ENCODE assay signal across 9 cellular contexts in genomic region chr7:157000047-157000726, GRCh38. TPM values are rescaled to one million over a fixed set of nuclear protein-coding genes. Genes with fewer than 3 reads are reported as not detected.
DNase-seq lines count a peak whose midpoint lies in the region; ATAC-seq, FAIRE-seq and TF ChIP-seq lines count a peak whose summit lies in the region.
"Had no signal": no experiment of that assay in that cellular context is flagged by ENCODE, and none has a peak within 500 bp of the region (broad histone marks: within the 10 kb centered on the region; RNA-seq: fewer than 3 reads in every experiment).

No MANE protein-coding gene starts in this region.

- no peak overlapping the region for H3K27ac ChIP-seq in ACC112 (ENCODE audit: low read depth, low read length)
- peak overlapping the region; percentile 76 to 92 (median 90) for H3K27ac ChIP-seq in transverse colon
- no peak overlapping the region for H3K27ac ChIP-seq in kidney (ENCODE audit: low read depth in 2 of 2, low read length in 2 of 2)

- peak overlapping the region; percentile 53 for H3K4me3 Mint-ChIP-seq in activated CD8-positive, alpha-beta T cell treated with anti-CD3 and anti-CD28 coated beads for 36 hours

- CTCF ChIA-PET in activated CD8-positive, alpha-beta T cell treated with anti-CD3 and anti-CD28 coated beads for 36 hours (lab: Charles Lee): no interaction called here

- H3K9ac ChIP-seq in kidney (ENCODE audit: low read length in 2 of 2): no peak overlapping the region

- peak overlapping the region; percentile 75 for H3K4me3 ChIP-seq in ACC112 (ENCODE audit: low read depth, low read length)
- peak overlapping the region; percentile 19 to 68 (median 62) for H3K4me3 ChIP-seq in transverse colon
- peak overlapping the region in 1 of 2 donors; percentile 37 for H3K4me3 ChIP-seq in kidney (ENCODE audit: low read length in 2 of 2)

- ATAC-seq in GM21723 (IDR thresholded peaks at IDR 0.05; ENCODE audit: unreplicated experiment): peak; percentile 49
- peak; percentile 24 for ATAC-seq in activated CD8-positive, alpha-beta T cell treated with anti-CD3 and anti-CD28 coated beads for 36 hours

- peaks cover 19% of the 10 kb centered on the region for H3K4me1 Mint-ChIP-seq in activated CD8-positive, alpha-beta T cell treated with anti-CD3 and anti-CD28 coated beads for 36 hours (ENCODE audit: low read depth)

- no peak overlapping the region for H2AFZ ChIP-seq in ACC112 (ENCODE audit: low read length, unreplicated experiment)

- DNase-seq in activated CD8-positive, alpha-beta T cell treated with anti-CD3 and anti-CD28 coated beads for 36 hours: no peak
- DNase-seq in islet precursor cell: peak; percentile 37
- peak; percentile 67 for DNase-seq in transverse colon
- no peak for DNase-seq in kidney
- no peak for DNase-seq in NCI-H1092 (lab: John Stamatoyannopoulos, UW)
- DNase-seq in stimulated activated CD8-positive, alpha-beta memory T cell treated with anti-CD3 and anti-CD28 coated beads, Interleukin-4, amount 100 ng/mL, for 48 hours: no peak

- H3K79me2 ChIP-seq in ACC112 (ENCODE audit: control insufficient read depth, insufficient read depth, low read length, unreplicated experiment): no peaks in the 10 kb centered on the region

- no peak for TF ChIP-seq EP300 in transverse colon (IDR thresholded peaks at IDR 0.05; ENCODE audit: low read depth)

- H3K27me3 ChIP-seq in ACC112 (ENCODE audit: insufficient read depth, low read length) (peaks cover 91% of the 10 kb centered on the region), transverse colon (peaks cover 69% of the 10 kb centered on the region)

- in situ Hi-C loops in transverse colon (cut with MboI; ENCODE audit: low pct_ligation_motif_present in 1 of 4, low pct_unique_long_range_greater_than_20kb in 1 of 4, low sequenced_read_pairs in 3 of 4): no loop called here

- no peaks in the 10 kb centered on the region for H3K9me3 Mint-ChIP-seq in activated CD8-positive, alpha-beta T cell treated with anti-CD3 and anti-CD28 coated beads for 36 hours

- no peaks in the 10 kb centered on the region for H3K36me3 Mint-ChIP-seq in activated CD8-positive, alpha-beta T cell treated with anti-CD3 and anti-CD28 coated beads for 36 hours (ENCODE audit: low read depth)

- H3K27ac Mint-ChIP-seq in activated CD8-positive, alpha-beta T cell treated with anti-CD3 and anti-CD28 coated beads for 36 hours: no peak overlapping the region

- TF ChIP-seq CTCF in activated CD8-positive, alpha-beta T cell treated with anti-CD3 and anti-CD28 coated beads for 36 hours (IDR thresholded peaks at IDR 0.05): no peak
- TF ChIP-seq CTCF in transverse colon (IDR thresholded peaks at IDR 0.05) (peak in 2 of 5 experiments; percentile 36 to 43), kidney (IDR thresholded peaks at IDR 0.05; ENCODE audit: borderline replicate concordance, extremely low read depth, insufficient read depth) (no peak)

- H3K36me3 ChIP-seq in ACC112 (ENCODE audit: insufficient read depth, low read length): no peaks in the 10 kb centered on the region
- no peaks in the 10 kb centered on the region for H3K36me3 ChIP-seq in transverse colon
- no peaks in the 10 kb centered on the region for H3K36me3 ChIP-seq in kidney (ENCODE audit: control insufficient read depth in 1 of 2, insufficient read depth in 2 of 2, low read length in 2 of 2)

- peaks cover 69% of the 10 kb centered on the region for H3K27me3 Mint-ChIP-seq in activated CD8-positive, alpha-beta T cell treated with anti-CD3 and anti-CD28 coated beads for 36 hours

- POLR2A ChIA-PET in activated CD8-positive, alpha-beta T cell treated with anti-CD3 and anti-CD28 coated beads for 36 hours (lab: Charles Lee): no interaction called here

- no peak for FAIRE-seq in kidney (lab: Jason Lieb, UNC)

- no peaks in the 10 kb centered on the region for H3K4me1 ChIP-seq in ACC112 (ENCODE audit: control insufficient read depth, insufficient read depth, low read length, unreplicated experiment)
- H3K4me1 ChIP-seq in transverse colon: peaks cover 13 to 55% (median 37%) of the 10 kb centered on the region in 4 donors
- H3K4me1 ChIP-seq in kidney (ENCODE audit: control insufficient read depth in 1 of 2, insufficient read depth in 1 of 2, low read depth in 1 of 2, low read length in 2 of 2): no peaks in the 10 kb centered on the region

- peak; percentile 29 for TF ChIP-seq POLR2A in transverse colon (IDR thresholded peaks at IDR 0.05)

- no peaks in the 10 kb centered on the region for H3K9me3 ChIP-seq in transverse colon
- H3K9me3 ChIP-seq in kidney (ENCODE audit: control insufficient read depth in 1 of 2, low read length in 2 of 2): peaks cover 0 to 2% of the 10 kb centered on the region in 2 donors

- 3% methylated on average over 54 of the region's 64 CpGs; no CpG with 5 or more reads in 1 of the 2 donors for WGBS in transverse colon (ENCODE audit: low coverage in 1 of 2), 2 donors

- intact Hi-C loops in activated CD8-positive, alpha-beta T cell treated with anti-CD3 and anti-CD28 coated beads for 36 hours (cut with micrococcal nuclease): loop anchor here (10.0 kb wide), 1 partner anchor 1495 kb away; no protein-coding TSS in a partner anchor
- intact Hi-C loops in transverse colon (cut with DNase I; ENCODE audit: low total_unique reads): no loop called here
- intact Hi-C loops in kidney (cut with DNase I): no loop called here

RNA-seq across cellular contexts. Expression of gene MNX1, which starts 10.3 kb away (rescaled TPM):
- not detected for total RNA-seq in activated CD8-positive, alpha-beta T cell treated with anti-CD3 and anti-CD28 coated beads for 36 hours
- 10 to 100 TPM; 11.7 to 23.2 (median 13.1) TPM for total RNA-seq in transverse colon
- total RNA-seq in kidney: 1.1 TPM
- polyA plus RNA-seq in kidney (ENCODE audit: insufficient read depth, low read depth, low replicate concordance): not detected
- total RNA-seq: fibroblast of lung had no signal
- polyA plus RNA-seq: fibroblast of lung had no signal

RNA-seq across cellular contexts. Expression of gene NOM1, which starts 50.7 kb away (rescaled TPM):
- total RNA-seq in activated CD8-positive, alpha-beta T cell treated with anti-CD3 and anti-CD28 coated beads for 36 hours: 10 to 100 TPM; 32.4 to 34.0 TPM
- 10 to 100 TPM in 3 of 4 donors, 1 to 10 TPM in 1; 6.6 to 22.4 (median 15.2) TPM for total RNA-seq in transverse colon
- 17.6 TPM for total RNA-seq in kidney
- 5.8 TPM for polyA plus RNA-seq in kidney (ENCODE audit: insufficient read depth, low read depth, low replicate concordance)

Comparison
In these comparisons a context has a peak if more than half of its experiments do, and no peak if none do; other contexts are left out.
1. H3K27ac ChIP-seq: peak in transverse colon (4 of 4); none in ACC112 (single experiment) and kidney (0 of 2).
2. DNase-seq: peak in islet precursor cell (single experiment) and transverse colon (single experiment); none in activated CD8-positive, alpha-beta T cell treated with anti-CD3 and anti-CD28 coated beads for 36 hours (single experiment), kidney (single experiment), NCI-H1092 (single experiment) and stimulated activated CD8-positive, alpha-beta memory T cell treated with anti-CD3 and anti-CD28 coated beads, Interleukin-4, amount 100 ng/mL, for 48 hours (single experiment).